Comparison of ENCODE assay signal across 20 cellular contexts in the genomic region with DNA sequence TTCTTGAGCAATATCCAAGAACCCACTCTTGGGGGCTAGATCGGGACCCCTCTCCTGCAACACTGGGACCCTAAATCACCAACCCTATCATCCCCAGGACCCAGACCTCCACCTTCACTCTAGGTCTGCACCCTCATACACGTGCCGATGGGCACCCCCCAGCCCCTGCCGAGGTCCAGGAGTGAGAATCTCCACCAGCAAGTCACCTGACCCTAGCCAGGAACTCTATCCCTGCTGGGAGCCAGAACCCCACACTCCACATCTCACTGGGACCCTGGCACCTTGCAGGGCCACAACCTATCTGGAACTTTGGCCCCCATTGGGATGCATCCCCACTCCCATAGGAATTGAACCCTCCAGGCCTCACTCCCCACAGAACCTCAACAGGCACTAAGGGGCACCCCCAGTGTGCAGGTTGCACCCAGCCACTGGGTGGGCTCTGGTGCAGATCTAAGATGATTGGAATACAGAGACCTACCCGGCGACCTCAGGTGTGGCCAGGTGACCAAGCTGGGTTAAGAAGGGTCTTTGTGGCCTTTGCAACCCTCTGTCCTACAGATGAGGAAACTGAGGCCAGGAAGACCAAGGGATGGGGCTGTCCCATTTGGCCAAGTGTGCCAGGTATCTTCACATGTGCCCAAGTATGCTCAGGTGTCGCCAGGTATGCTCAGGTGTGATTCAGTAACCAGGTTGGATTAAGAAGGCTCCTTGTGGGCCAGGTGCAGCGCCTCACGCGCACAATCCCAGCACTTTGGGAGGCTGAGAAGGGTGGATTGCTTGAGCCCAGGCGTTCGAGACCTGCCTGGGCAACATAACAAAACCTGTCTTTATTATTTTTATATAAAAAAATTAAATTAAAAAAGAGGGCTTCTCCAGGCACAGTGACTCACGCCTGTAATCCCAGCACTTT. TPM values are rescaled to one million over a fixed set of nuclear protein-coding genes. Genes with fewer than 3 reads are reported as not detected.
A peak's percentile ranks its signal among the peaks of the same experiment; 100 is the strongest.
DNase-seq lines count a peak whose midpoint lies in the region; ATAC-seq and TF ChIP-seq lines count a peak whose summit lies in the region.
"Had no signal": no experiment of that assay in that cellular context is flagged by ENCODE, and none has a peak within 500 bp of the region (broad histone marks: within the 10 kb centered on the region; RNA-seq: fewer than 3 reads in every experiment).

No MANE protein-coding gene starts in this region.

- H3K4me1 Mint-ChIP-seq in activated T-helper 1 cell treated with anti-CD3 and anti-CD28 coated beads, Interleukin-12 subunit alpha, Interleukin-12 subunit beta, Interleukin-2, Interleukin-4 antibody, amounts not matched to agents 30 ng/mL and 10 ng/mL and 1 ng/mL, durations not matched to agents 14 hours and 24 hours and 36 hours (ENCODE audit: low read depth), result peaks cover 12% of the 10 kb centered on the region
- H3K4me1 Mint-ChIP-seq in mesothelial cell of epicardium, result peaks cover 19% of the 10 kb centered on the region

- H3K27ac Mint-ChIP-seq in activated T-helper 1 cell treated with anti-CD3 and anti-CD28 coated beads, Interleukin-12 subunit alpha, Interleukin-12 subunit beta, Interleukin-2, Interleukin-4 antibody, amounts not matched to agents 30 ng/mL and 10 ng/mL and 1 ng/mL, durations not matched to agents 14 hours and 24 hours and 36 hours, result no peak overlapping the region
- H3K27ac Mint-ChIP-seq in mesothelial cell of epicardium, result no peak overlapping the region
- H3K27ac Mint-ChIP-seq: activated CD8-positive, alpha-beta T cell treated with anti-CD3 and anti-CD28 coated beads, Interleukin-2, amount 10 ng/mL, durations not matched to agents 7 days and 5 days; activated naive CD8-positive, alpha-beta T cell had no signal

- H3K4me3 Mint-ChIP-seq in activated T-helper 1 cell treated with anti-CD3 and anti-CD28 coated beads, Interleukin-12 subunit alpha, Interleukin-12 subunit beta, Interleukin-2, Interleukin-4 antibody, amounts not matched to agents 30 ng/mL and 10 ng/mL and 1 ng/mL, durations not matched to agents 14 hours and 24 hours and 36 hours, result peak overlapping the region; percentile 22
- H3K4me3 Mint-ChIP-seq in mesothelial cell of epicardium, result no peak overlapping the region
- H3K4me3 Mint-ChIP-seq: activated CD8-positive, alpha-beta T cell treated with anti-CD3 and anti-CD28 coated beads, Interleukin-2, amount 10 ng/mL, durations not matched to agents 7 days and 5 days had no signal

- no peak for TF ChIP-seq CTCF in mesothelial cell of epicardium (IDR thresholded peaks at IDR 0.05; ENCODE audit: unreplicated experiment)

- DNase-seq in activated CD8-positive, alpha-beta memory T cell treated with anti-CD3 and anti-CD28 coated beads, Interleukin-2, amount 50 U/mL, for 48 hours, result peak; percentile 34
- no peak for DNase-seq in activated CD8-positive, alpha-beta memory T cell treated with anti-CD3 and anti-CD28 coated beads, Interleukin-2, amount 50 U/mL, for 4 hours
- DNase-seq in activated T-helper 1 cell treated with anti-CD3 and anti-CD28 coated beads, Interleukin-12 subunit alpha, Interleukin-12 subunit beta, Interleukin-2, Interleukin-4 antibody, amounts not matched to agents 30 ng/mL and 10 ng/mL and 1 ng/mL, durations not matched to agents 14 hours and 24 hours and 36 hours (ENCODE audit: low spot score), result no peak
- DNase-seq in mesenteric fat pad (ENCODE audit: low spot score) (peak; percentile 81), sciatic nerve (ENCODE audit: low spot score) (peak; percentile 36), mesothelial cell of epicardium (ENCODE audit: low spot score in 2 of 2, unreplicated experiment in 2 of 2) (no peak)
- DNase-seq: activated CD8-positive, alpha-beta T cell treated with anti-CD3 and anti-CD28 coated beads, Interleukin-2, amount 10 ng/mL, durations not matched to agents 7 days and 5 days; activated T-cell treated with anti-CD3 and anti-CD28 coated beads, Interleukin-2, amount 50 U/mL, for 48 hours; esophagus squamous epithelium; gastrocnemius medialis; KG1; NCI-H1694; NCI-H2171 treated with DMSO at 0.1 percent for 48 hours; NCI-H526; posterior cingulate gyrus; substantia nigra; WERI-Rb-1 had no signal

- ATAC-seq in sciatic nerve (no peak), GM18520 (IDR thresholded peaks at IDR 0.05; ENCODE audit: unreplicated experiment) (no peak), GM19467 (IDR thresholded peaks at IDR 0.05; ENCODE audit: unreplicated experiment) (no peak)
- ATAC-seq: activated CD8-positive, alpha-beta T cell treated with anti-CD3 and anti-CD28 coated beads, Interleukin-2, amount 10 ng/mL, durations not matched to agents 7 days and 5 days; gastrocnemius medialis had no signal

- peaks cover 2% of the 10 kb centered on the region for H3K36me3 Mint-ChIP-seq in activated T-helper 1 cell treated with anti-CD3 and anti-CD28 coated beads, Interleukin-12 subunit alpha, Interleukin-12 subunit beta, Interleukin-2, Interleukin-4 antibody, amounts not matched to agents 30 ng/mL and 10 ng/mL and 1 ng/mL, durations not matched to agents 14 hours and 24 hours and 36 hours (ENCODE audit: low read depth)
- H3K36me3 Mint-ChIP-seq in mesothelial cell of epicardium, result no peaks in the 10 kb centered on the region
- H3K36me3 Mint-ChIP-seq: activated naive CD8-positive, alpha-beta T cell had no signal

- no peaks in the 10 kb centered on the region for H3K9me3 Mint-ChIP-seq in activated T-helper 1 cell treated with anti-CD3 and anti-CD28 coated beads, Interleukin-12 subunit alpha, Interleukin-12 subunit beta, Interleukin-2, Interleukin-4 antibody, amounts not matched to agents 30 ng/mL and 10 ng/mL and 1 ng/mL, durations not matched to agents 14 hours and 24 hours and 36 hours
- no peaks in the 10 kb centered on the region for H3K9me3 Mint-ChIP-seq in mesothelial cell of epicardium

- H3K27me3 Mint-ChIP-seq in activated T-helper 1 cell treated with anti-CD3 and anti-CD28 coated beads, Interleukin-12 subunit alpha, Interleukin-12 subunit beta, Interleukin-2, Interleukin-4 antibody, amounts not matched to agents 30 ng/mL and 10 ng/mL and 1 ng/mL, durations not matched to agents 14 hours and 24 hours and 36 hours (ENCODE audit: insufficient read depth), result peaks cover 2% of the 10 kb centered on the region
- no peaks in the 10 kb centered on the region for H3K27me3 Mint-ChIP-seq in mesothelial cell of epicardium (ENCODE audit: low read depth)
- H3K27me3 Mint-ChIP-seq: activated naive CD8-positive, alpha-beta T cell had no signal

- intact Hi-C loops in activated T-helper 1 cell treated with anti-CD3 and anti-CD28 coated beads, Interleukin-12 subunit alpha, Interleukin-12 subunit beta, Interleukin-2, Interleukin-4 antibody, amounts not matched to agents 30 ng/mL and 10 ng/mL and 1 ng/mL, durations not matched to agents 14 hours and 24 hours and 36 hours (cut with micrococcal nuclease), result loop anchor here (2.0 to 5.0 kb wide), 6 partner anchors 88 to 1052 kb away; a partner anchor contains a TSS
- intact Hi-C loops in sciatic nerve (cut with DNase I), result no loop called here

RNA-seq across cellular contexts. Expression of a gene that starts 3.1 kb away (rescaled TPM):
- total RNA-seq in activated T-helper 1 cell treated with anti-CD3 and anti-CD28 coated beads, Interleukin-12 subunit alpha, Interleukin-12 subunit beta, Interleukin-2, Interleukin-4 antibody, amounts not matched to agents 30 ng/mL and 10 ng/mL and 1 ng/mL, durations not matched to agents 14 hours and 24 hours and 36 hours, result 26.3 and 27.4 TPM in 2 replicates
- 27.0 TPM for total RNA-seq in mesenteric fat pad
- 26.7 TPM for total RNA-seq in sciatic nerve
- total RNA-seq in mesothelial cell of epicardium, result 43.5 to 46.0 TPM (median 44.3 TPM) in 3 replicates

RNA-seq across cellular contexts. Expression of a gene that starts 3.1 kb away (rescaled TPM):
- 39.8 and 41.6 TPM in 2 replicates for total RNA-seq in activated T-helper 1 cell treated with anti-CD3 and anti-CD28 coated beads, Interleukin-12 subunit alpha, Interleukin-12 subunit beta, Interleukin-2, Interleukin-4 antibody, amounts not matched to agents 30 ng/mL and 10 ng/mL and 1 ng/mL, durations not matched to agents 14 hours and 24 hours and 36 hours
- total RNA-seq in mesenteric fat pad (37.2 TPM), sciatic nerve (34.6 TPM), mesothelial cell of epicardium (42.5 to 46.3 TPM (median 46.1 TPM) in 3 replicates)

Comparison
In these comparisons a context has a peak if more than half of its experiments do, and no peak if none do; other contexts are left out.
1. DNase-seq: peak in activated CD8-positive, alpha-beta memory T cell treated with anti-CD3 and anti-CD28 coated beads, Interleukin-2, amount 50 U/mL, for 48 hours (single experiment), mesenteric fat pad (single experiment) and sciatic nerve (single experiment); none in activated CD8-positive, alpha-beta memory T cell treated with anti-CD3 and anti-CD28 coated beads, Interleukin-2, amount 50 U/mL, for 4 hours (single experiment), activated T-helper 1 cell treated with anti-CD3 and anti-CD28 coated beads, Interleukin-12 subunit alpha, Interleukin-12 subunit beta, Interleukin-2, Interleukin-4 antibody, amounts not matched to agents 30 ng/mL and 10 ng/mL and 1 ng/mL, durations not matched to agents 14 hours and 24 hours and 36 hours (single experiment) and mesothelial cell of epicardium (0 of 2).